ENCODE assay signal across 11 cellular contexts in genomic region chr2:117536139-117536538, GRCh38.
DNase-seq lines count a peak whose midpoint lies in the region; ATAC-seq and TF ChIP-seq lines count a peak whose summit lies in the region.
"Had no signal": no experiment of that assay in that cellular context is flagged by ENCODE, and none has a peak within 500 bp of the region (broad histone marks: within the 10 kb centered on the region; RNA-seq: fewer than 3 reads in every experiment).

No MANE protein-coding gene starts in this region.

- TF ChIP-seq CTCF in body of pancreas (IDR thresholded peaks at IDR 0.05) (peak in 5 of 7 experiments; percentile 24 to 57 (median 34)), neural crest cell (conservative IDR thresholded peaks at IDR 0.05) (peak; percentile 62)

- H3K36me3 ChIP-seq in body of pancreas (replicated peaks in 1 of 2; ENCODE audit: insufficient read depth in 1 of 2, low read depth in 2 of 2): no peaks in the 10 kb centered on the region
- H3K36me3 ChIP-seq in effector memory CD4-positive, alpha-beta T cell (ENCODE audit: control insufficient read depth, insufficient read depth, low read length): no peaks in the 10 kb centered on the region

- no peaks in the 10 kb centered on the region for H3K27me3 ChIP-seq in body of pancreas
- H3K27me3 ChIP-seq in effector memory CD4-positive, alpha-beta T cell (replicated peaks; ENCODE audit: control insufficient read depth, insufficient read depth, low read length, poor library complexity, severe bottlenecking): no peaks in the 10 kb centered on the region

- H3K27me3 Mint-ChIP-seq in neural crest cell (ENCODE audit: low read depth): no peaks in the 10 kb centered on the region

- H3K9me3 ChIP-seq in body of pancreas: no peaks in the 10 kb centered on the region
- H3K9me3 ChIP-seq in effector memory CD4-positive, alpha-beta T cell (ENCODE audit: control insufficient read depth, low read length): no peaks in the 10 kb centered on the region

- 33% methylated on average over 2 of the region's 2 CpGs; no CpG with 5 or more reads in 1 of the 2 donors for WGBS in body of pancreas, 2 donors

- H3K36me3 Mint-ChIP-seq in neural crest cell (ENCODE audit: low read depth): peaks cover 28% of the 10 kb centered on the region

- H3K4me3 Mint-ChIP-seq in neural crest cell: no peak overlapping the region

- peaks cover 10% of the 10 kb centered on the region for H3K9me3 Mint-ChIP-seq in neural crest cell

- no peak overlapping the region for H3K27ac Mint-ChIP-seq in neural crest cell (ENCODE audit: unreplicated experiment)

- ATAC-seq in body of pancreas (peak; percentile 53), HG03442 (IDR thresholded peaks at IDR 0.05; ENCODE audit: unreplicated experiment) (no peak)

- H3K4me1 ChIP-seq in body of pancreas: no peaks in the 10 kb centered on the region
- H3K4me1 ChIP-seq in effector memory CD4-positive, alpha-beta T cell (ENCODE audit: control insufficient read depth, insufficient read depth, low read length, poor library complexity, severe bottlenecking): no peaks in the 10 kb centered on the region

- H3K27ac ChIP-seq in body of pancreas: no peak overlapping the region
- H3K27ac ChIP-seq in effector memory CD4-positive, alpha-beta T cell (ENCODE audit: insufficient read depth, low read length, poor library complexity, severe bottlenecking): no peak overlapping the region

- intact Hi-C loops in body of pancreas (cut with DNase I): no loop called here

- peak; percentile 60 for DNase-seq in DMS53 (lab: John Stamatoyannopoulos, UW)
- no peak for DNase-seq in DMS53 treated with DMSO at 0.1 percent for 48 hours (lab: John Stamatoyannopoulos, UW; ENCODE audit: unreplicated experiment)
- peak; percentile 44 for DNase-seq in Jurkat, Clone E6-1 (ENCODE audit: low read depth, low spot score)
- peak in 2 of 4 donors; percentile 8 to 10 for DNase-seq in body of pancreas
- no peak for DNase-seq in neural crest cell (ENCODE audit: low read depth, low spot score)
- DNase-seq in activated gamma-delta T cell (lab: John Stamatoyannopoulos, UW): no peak
- no peak for DNase-seq in effector memory CD4-positive, alpha-beta T cell
- DNase-seq: midbrain, NCI-H1930, SW 1271 had no signal

- H3K4me3 ChIP-seq in Jurkat, Clone E6-1 (ENCODE audit: low read length): no peak overlapping the region
- H3K4me3 ChIP-seq in body of pancreas: no peak overlapping the region
- no peak overlapping the region for H3K4me3 ChIP-seq in effector memory CD4-positive, alpha-beta T cell (ENCODE audit: insufficient read depth, low read depth, low read length, poor library complexity, severe bottlenecking)

- no peak for TF ChIP-seq POLR2A in body of pancreas (IDR thresholded peaks at IDR 0.05)

- no peaks in the 10 kb centered on the region for H3K4me1 Mint-ChIP-seq in neural crest cell

Comparison
In these comparisons a context has a peak if more than half of its experiments do, and no peak if none do; other contexts are left out.
1. DNase-seq: peak in DMS53 (single experiment) and Jurkat, Clone E6-1 (single experiment); none in DMS53 treated with DMSO at 0.1 percent for 48 hours (single experiment), neural crest cell (single experiment), activated gamma-delta T cell (single experiment) and effector memory CD4-positive, alpha-beta T cell (0 of 3).